27 cellular contexts compared by ENCODE assay signal in the genomic region with DNA sequence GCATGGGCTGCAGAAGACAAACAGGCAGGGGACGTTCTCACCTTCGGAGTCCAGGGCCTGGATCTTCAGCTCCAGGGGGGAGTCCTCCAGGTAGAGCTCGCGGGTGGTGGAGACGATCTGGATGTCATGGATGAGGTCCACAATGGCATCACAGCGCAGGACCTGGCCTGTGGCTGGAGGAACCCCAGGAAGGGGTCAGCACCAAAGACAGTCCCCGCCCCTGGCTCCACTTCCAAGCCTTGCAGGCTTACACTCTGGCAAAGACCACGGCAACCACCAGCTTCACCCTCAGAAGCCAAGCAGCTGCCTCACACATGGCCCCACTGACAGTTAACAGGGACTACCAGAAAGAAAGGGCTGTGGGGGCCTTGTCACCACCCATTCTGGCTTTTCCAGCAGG.
"Had no signal": no experiment of that assay in that cellular context is flagged by ENCODE, and none has a peak within 500 bp of the region (broad histone marks: within the 10 kb centered on the region; RNA-seq: fewer than 3 reads in every experiment).

No MANE protein-coding gene starts in this region.

- H3K9me3 Mint-ChIP-seq: mesothelial cell of epicardium, nephron progenitor cell had no signal

- H3K27ac ChIP-seq: coronary artery, esophagus squamous epithelium, heart right ventricle, left lung, pancreas, thoracic aorta, tibial nerve, upper lobe of left lung had no signal

- H3K36me3 ChIP-seq: thoracic aorta had no signal

- H3K4me1 Mint-ChIP-seq: mesothelial cell of epicardium had no signal

- H3K9me3 ChIP-seq: esophagus squamous epithelium, heart right ventricle, left lung, mucosa of descending colon, pancreas, right lobe of liver, thoracic aorta, tibial nerve, upper lobe of left lung had no signal

- ATAC-seq: left cardiac atrium, left lung, mucosa of descending colon, pancreas had no signal

- H3K4me3 ChIP-seq: coronary artery, esophagus squamous epithelium, heart right ventricle, left lung, mucosa of descending colon, pancreas, right lobe of liver, thoracic aorta, tibial nerve, upper lobe of left lung had no signal

- H3K27me3 ChIP-seq: esophagus squamous epithelium, heart right ventricle, left lung, pancreas, right lobe of liver, tibial nerve, upper lobe of left lung had no signal

- H3K4me3 Mint-ChIP-seq: mesothelial cell of epicardium, naive B cell, nephron progenitor cell had no signal

- H3K4me1 ChIP-seq: esophagus squamous epithelium, heart right ventricle, left lung, pancreas, tibial nerve, upper lobe of left lung had no signal

- H3K27ac Mint-ChIP-seq: mesothelial cell of epicardium, naive B cell, nephron progenitor cell had no signal

- DNase-seq: dermis blood vessel endothelial cell; effector memory CD4-positive, alpha-beta T cell; erythroblast; esophagus squamous epithelium; foreskin melanocyte; glutamatergic neuron; heart right ventricle; hippocampal formation; left cardiac atrium; mesenchymal stem cell; mucosa of descending colon; naive B cell; nephron progenitor cell; occipital lobe; pancreas; retina; right lobe of liver; small intestine; stimulated activated CD4-positive, alpha-beta T cell treated with anti-CD3 and anti-CD28 coated beads, Interleukin-15, amount 100 ng/mL, for 24 hours; stimulated activated CD4-positive, alpha-beta T cell treated with anti-CD3 and anti-CD28 coated beads, Interleukin-2, amount 100 ng/mL, for 48 hours; stimulated activated naive CD4-positive, alpha-beta T cell treated with Interleukin-2 at 50 U/mL for 16 hours; upper lobe of left lung had no signal

- H3K27me3 Mint-ChIP-seq: naive B cell had no signal
